Comparison of ENCODE assay signal across 10 cellular contexts in the genomic region with DNA sequence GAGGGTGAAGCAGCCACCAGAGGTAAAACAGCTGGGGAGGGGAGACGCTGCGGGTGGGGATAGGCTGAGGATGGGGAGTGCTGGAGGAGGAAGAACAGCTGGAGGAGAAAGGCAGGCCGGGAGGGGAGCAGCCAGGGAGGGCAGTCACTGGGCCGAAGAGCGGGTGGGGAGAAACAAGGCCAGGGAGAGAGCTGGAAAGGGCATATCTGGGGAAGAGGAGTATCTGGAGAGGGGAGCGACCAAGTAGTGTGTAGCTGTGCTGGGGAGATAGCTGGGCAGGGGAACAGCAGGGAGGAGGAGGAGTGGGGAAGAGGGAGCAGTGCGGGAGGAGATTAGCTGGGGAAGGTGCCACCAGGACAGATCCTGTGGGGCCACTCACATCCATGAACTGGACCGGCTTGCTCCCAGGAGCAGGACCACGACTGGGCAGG. TPM values are rescaled to one million over a fixed set of nuclear protein-coding genes. Genes with fewer than 3 reads are reported as not detected.
DNase-seq lines count a peak whose midpoint lies in the region; ATAC-seq, FAIRE-seq and TF ChIP-seq lines count a peak whose summit lies in the region.
"Had no signal": no experiment of that assay in that cellular context is flagged by ENCODE, and none has a peak within 500 bp of the region (broad histone marks: within the 10 kb centered on the region; RNA-seq: fewer than 3 reads in every experiment).

No MANE protein-coding gene starts in this region.

- POLR2A ChIA-PET in HepG2 (lab: Yijun Ruan, JAX): no interaction called here

- no peak for TF ChIP-seq RAD21 in HepG2 (CRISPR knock-in tag; IDR thresholded peaks at IDR 0.05)

- no peaks in the 10 kb centered on the region for H3K27me3 Mint-ChIP-seq in astrocyte (ENCODE audit: low read depth, unreplicated experiment)

- H2AFZ ChIP-seq in astrocyte (ENCODE audit: low read depth, low read length): no peak overlapping the region
- no peak overlapping the region for H2AFZ ChIP-seq in HepG2 (ENCODE audit: low read length)

- H3K27me3 ChIP-seq in BLaER1 (peaks cover 44% of the 10 kb centered on the region), HUES48 (ENCODE audit: control insufficient read depth, insufficient read depth, low read length) (no peaks in the 10 kb centered on the region; the same call in 1 of the 2 replicates), astrocyte (ENCODE audit: insufficient read depth, low read length) (no peaks in the 10 kb centered on the region), HepG2 (ENCODE audit: control insufficient read depth in 1 of 2, insufficient read depth in 2 of 2, low read length in 2 of 2) (no peaks in the 10 kb centered on the region; a peak in 1 of 5 replicates), psoas muscle (ENCODE audit: insufficient read depth in 3 of 3, low read length in 2 of 3) (peaks cover 0 to 16% (median 0%) of the 10 kb centered on the region in 3 donors)

- BruUV-seq in HepG2 (replicated peaks; lab: Mats Ljungman, UMichigan): no TSS peak

- H3K9ac ChIP-seq in BLaER1 (peak overlapping the region; percentile 83), HUES48 (ENCODE audit: low read depth, low read length) (no peak overlapping the region), astrocyte (ENCODE audit: low read length) (peak overlapping the region; percentile 76), HepG2 (ENCODE audit: insufficient read depth, low read depth, low read length) (peak overlapping the region; percentile 73; the same call in 1 of the 2 replicates)

- H3K4me3 ChIP-seq in BLaER1 (peak overlapping the region; percentile 72), HUES48 (ENCODE audit: low read depth, low read length) (peak overlapping the region; percentile 70), astrocyte (ENCODE audit: insufficient read depth, low read depth, low read length) (peak overlapping the region; percentile 23), HepG2 (replicated peaks in 1 of 3; ENCODE audit: insufficient read depth in 1 of 3, low read depth in 2 of 3, low read length in 3 of 3) (peak overlapping the region in 2 of 3 experiments; percentile 74; a peak in 2 of 6 replicates), psoas muscle (no peak overlapping the region)

- H3K27ac ChIP-seq in BLaER1 (peak overlapping the region; percentile 88), HUES48 (ENCODE audit: low read depth, low read length) (no peak overlapping the region), astrocyte (ENCODE audit: low read depth, low read length) (no peak overlapping the region), HepG2 (ENCODE audit: extremely low read length, insufficient read depth, low read length) (no peak overlapping the region), psoas muscle (no peak overlapping the region)

- TF ChIP-seq POLR2A in HepG2 (IDR thresholded peaks at IDR 0.05; ENCODE audit: insufficient read depth in 1 of 2, low read depth in 2 of 2, low read length in 2 of 2): no peak

- DNase-seq in astrocyte (ENCODE audit: low read depth): no peak
- no peak for DNase-seq in HepG2 (ENCODE audit: low spot score)
- DNase-seq in NCI-H345 treated with DMSO at 0.1 percent for 48 hours (lab: John Stamatoyannopoulos, UW; ENCODE audit: unreplicated experiment): no peak
- DNase-seq in NCI-H2107 treated with DMSO at 0.1 percent for 48 hours (lab: John Stamatoyannopoulos, UW; ENCODE audit: unreplicated experiment): no peak
- DNase-seq in psoas muscle: no peak
- DNase-seq in NCI-H187 (lab: John Stamatoyannopoulos, UW): no peak
- DNase-seq: occipital lobe had no signal

- H3K4me3 Mint-ChIP-seq in astrocyte (ENCODE audit: unreplicated experiment): peak overlapping the region; percentile 45

- no peaks in the 10 kb centered on the region for H3K9me3 ChIP-seq in BLaER1
- H3K9me3 ChIP-seq in HUES48 (ENCODE audit: control insufficient read depth, insufficient read depth, low read length): peaks cover 37% of the 10 kb centered on the region; the same call in 1 of the 2 replicates
- H3K9me3 ChIP-seq in astrocyte (ENCODE audit: insufficient read depth, low read depth, low read length): no peaks in the 10 kb centered on the region
- H3K9me3 ChIP-seq in HepG2 (ENCODE audit: low read length): no peaks in the 10 kb centered on the region
- H3K9me3 ChIP-seq in psoas muscle: no peaks in the 10 kb centered on the region

- in situ Hi-C loops in HepG2 (cut with HindIII; ENCODE audit: extremely low pct_ligation_motif_present, low pct_unique_long_range_greater_than_20kb): no loop called here

- H4K20me1 ChIP-seq in BLaER1: 0 out of 2 replicates have a peak, but pooled peaks cover 7% of the 10 kb centered on the region
- no peaks in the 10 kb centered on the region for H4K20me1 ChIP-seq in astrocyte (ENCODE audit: insufficient read depth, low read length)
- H4K20me1 ChIP-seq in HepG2 (ENCODE audit: insufficient read depth, low read length): peaks cover 2% of the 10 kb centered on the region; the same call in 1 of the 2 replicates

- no peaks in the 10 kb centered on the region for H3K79me2 ChIP-seq in astrocyte (ENCODE audit: insufficient read depth, low read length)
- peaks cover 8% of the 10 kb centered on the region for H3K79me2 ChIP-seq in HepG2 (ENCODE audit: insufficient read depth, low read length)

- ATAC-seq in HepG2 (no peak), psoas muscle (no peak)

- no peak overlapping the region for H3K27ac Mint-ChIP-seq in astrocyte (ENCODE audit: unreplicated experiment)

- H3K4me2 ChIP-seq in BLaER1 (peak overlapping the region; percentile 79), astrocyte (ENCODE audit: low read length) (peak overlapping the region; percentile 78), HepG2 (ENCODE audit: low read depth, low read length) (peak overlapping the region; percentile 96)

- peaks cover 3% of the 10 kb centered on the region for H3K36me3 Mint-ChIP-seq in astrocyte (ENCODE audit: low read depth, unreplicated experiment)

- TF ChIP-seq EP300 in HepG2 (IDR thresholded peaks at IDR 0.05; ENCODE audit: low read depth in 2 of 2, low read length in 2 of 2) (no peak), HepG2 (CRISPR knock-in tag; IDR thresholded peaks at IDR 0.05; ENCODE audit: borderline replicate concordance) (no peak)

- peaks cover 36% of the 10 kb centered on the region for H3K4me1 ChIP-seq in BLaER1
- 0 out of 2 replicates have a peak, but pooled peaks cover 7% of the 10 kb centered on the region for H3K4me1 ChIP-seq in HUES48 (ENCODE audit: control insufficient read depth, insufficient read depth, low read length)
- H3K4me1 ChIP-seq in astrocyte (ENCODE audit: insufficient read depth, low read length): peaks cover 15% of the 10 kb centered on the region
- peaks cover 52% of the 10 kb centered on the region for H3K4me1 ChIP-seq in HepG2 (ENCODE audit: insufficient read depth, low read length)
- H3K4me1 ChIP-seq in psoas muscle: no peaks in the 10 kb centered on the region

- H3K4me1 Mint-ChIP-seq in astrocyte (ENCODE audit: low read depth, unreplicated experiment): peaks cover 27% of the 10 kb centered on the region

- H3K9me3 Mint-ChIP-seq in astrocyte (ENCODE audit: unreplicated experiment): peaks cover 6% of the 10 kb centered on the region

- CTCF ChIA-PET in HepG2 (lab: Yijun Ruan, JAX; ENCODE audit: low intra/inter-chr PET ratio, low total read pairs): no interaction called here

- FAIRE-seq in astrocyte (lab: Jason Lieb, UNC): no peak
- FAIRE-seq in HepG2 (lab: Jason Lieb, UNC): no peak
- FAIRE-seq: G401.6 had no signal

- no peak for TF ChIP-seq CTCF in astrocyte (IDR thresholded peaks at IDR 0.05; ENCODE audit: insufficient read depth, low read depth, low read length)
- TF ChIP-seq CTCF in HepG2 (CRISPR knock-in tag; IDR thresholded peaks at IDR 0.05): no peak
- no peak for TF ChIP-seq CTCF in psoas muscle (IDR thresholded peaks at IDR 0.05)

- intact Hi-C loops in HepG2 (cut with micrococcal nuclease; ENCODE audit: unreplicated experiment): no loop called here
- intact Hi-C loops in psoas muscle (cut with DNase I): no loop called here

- WGBS in HepG2 (ENCODE audit: low lambda C conversion rate): 96% methylated on average over 7 of the region's 9 CpGs
- 24 to 48% (median 32%) methylated on average over 5 to 9 of the region's 9 CpGs for WGBS in psoas muscle, 3 donors

- H3K36me3 ChIP-seq in BLaER1 (peaks cover 18% of the 10 kb centered on the region), HUES48 (ENCODE audit: control insufficient read depth, insufficient read depth, low read length) (peaks cover 9% of the 10 kb centered on the region; the same call in 1 of the 2 replicates), astrocyte (ENCODE audit: insufficient read depth, low read length) (no peaks in the 10 kb centered on the region), HepG2 (replicated peaks in 1 of 2; ENCODE audit: control insufficient read depth in 1 of 2, insufficient read depth in 2 of 2, low read length in 2 of 2) (peaks cover 0 to 5% of the 10 kb centered on the region in 2 experiments; a peak in 1 of 5 replicates), psoas muscle (ENCODE audit: insufficient read depth in 1 of 2, low read depth in 1 of 2) (no peaks in the 10 kb centered on the region)

RNA-seq across cellular contexts. Expression of a gene that starts 2.7 kb away (rescaled TPM):
- 36.0 and 51.6 TPM in 2 replicates for total RNA-seq in astrocyte
- total RNA-seq in HepG2 (2016; rRNA removed; fragmentation: Illumina TruSeq; extraction: Trizol): 22.3 and 46.1 TPM in 2 replicates
- total RNA-seq in HepG2 (2016; cell fraction: cytosol; rRNA removed; fragmentation: Illumina TruSeq; extraction: Trizol; ENCODE audit: low read depth): 13.5 and 14.5 TPM in 2 replicates
- 20.3 and 48.1 TPM in 2 replicates for total RNA-seq in HepG2 (2016; cell fraction: insoluble cytoplasmic fraction; rRNA removed; fragmentation: Illumina TruSeq; extraction: Trizol)
- 23.8 and 29.3 TPM in 2 replicates for total RNA-seq in HepG2 (2016; cell fraction: membrane; rRNA removed; fragmentation: Illumina TruSeq; extraction: Trizol)
- total RNA-seq in HepG2 (2016; cell fraction: nucleus; rRNA removed; fragmentation: Illumina TruSeq; extraction: Trizol): 40.9 and 48.7 TPM in 2 replicates
- 73.4 and 90.9 TPM in 2 replicates for polyA plus RNA-seq in HepG2 (2011; rRNA removed)
- polyA plus RNA-seq in HepG2 (2011; cell fraction: cytosol; rRNA removed): 75.4 and 104 TPM in 2 replicates
- 312 and 314 TPM in 2 replicates for polyA plus RNA-seq in HepG2 (2011; cell fraction: nucleus; rRNA removed)
- 32.8 and 75.3 TPM in 2 replicates for polyA plus RNA-seq in HepG2 (2012)
- polyA plus RNA-seq in HepG2 (2016; cell fraction: cytosol; fragmentation: Illumina TruSeq; extraction: Trizol; ENCODE audit: low read depth): 16.0 and 18.8 TPM in 2 replicates
- polyA plus RNA-seq in HepG2 (2016; cell fraction: insoluble cytoplasmic fraction; fragmentation: Illumina TruSeq; extraction: Trizol; ENCODE audit: low read depth): 22.1 and 26.8 TPM in 2 replicates
- polyA plus RNA-seq in HepG2 (2016; cell fraction: membrane; fragmentation: Illumina TruSeq; extraction: Trizol; ENCODE audit: low read depth): 22.3 and 26.2 TPM in 2 replicates
- 112 and 114 TPM in 2 replicates for polyA plus RNA-seq in HepG2 (2016; cell fraction: nucleus; fragmentation: Illumina TruSeq; extraction: Trizol; ENCODE audit: insufficient read depth, low read depth)
- polyA minus RNA-seq in HepG2 (2011; rRNA and poly(A)+ RNA removed; ENCODE audit: low replicate concordance): 224 and 1,094 TPM in 2 replicates
- polyA minus RNA-seq in HepG2 (2011; cell fraction: cytosol; rRNA and poly(A)+ RNA removed): 41.8 and 53.3 TPM in 2 replicates
- polyA minus RNA-seq in HepG2 (2011; cell fraction: nucleus; rRNA and poly(A)+ RNA removed): 19.8 and 22.1 TPM in 2 replicates
- total RNA-seq in psoas muscle: 1 to 10 TPM in 2 of 4 donors, under 1 TPM in 2; 0.83 to 1.1 (median 1.0) TPM
- polyA plus RNA-seq in psoas muscle: 1 to 10 TPM in 1 of 3 donors, under 1 TPM in 2; 0.34 to 1.7 (median 0.61) TPM

RNA-seq across cellular contexts. Expression of a gene that starts 8.7 kb away (rescaled TPM):
- total RNA-seq in astrocyte: 64.4 and 73.5 TPM in 2 replicates
- 37.9 and 40.1 TPM in 2 replicates for total RNA-seq in HepG2 (2016; rRNA removed; fragmentation: Illumina TruSeq; extraction: Trizol)
- 14.5 and 21.0 TPM in 2 replicates for total RNA-seq in HepG2 (2016; cell fraction: cytosol; rRNA removed; fragmentation: Illumina TruSeq; extraction: Trizol; ENCODE audit: low read depth)
- total RNA-seq in HepG2 (2016; cell fraction: insoluble cytoplasmic fraction; rRNA removed; fragmentation: Illumina TruSeq; extraction: Trizol): 38.2 and 38.5 TPM in 2 replicates
- 28.7 and 33.6 TPM in 2 replicates for total RNA-seq in HepG2 (2016; cell fraction: membrane; rRNA removed; fragmentation: Illumina TruSeq; extraction: Trizol)
- total RNA-seq in HepG2 (2016; cell fraction: nucleus; rRNA removed; fragmentation: Illumina TruSeq; extraction: Trizol): 21.1 and 25.4 TPM in 2 replicates
- 29.2 and 30.3 TPM in 2 replicates for polyA plus RNA-seq in HepG2 (2011; rRNA removed)
- 21.3 and 28.2 TPM in 2 replicates for polyA plus RNA-seq in HepG2 (2011; cell fraction: cytosol; rRNA removed)
- polyA plus RNA-seq in HepG2 (2011; cell fraction: nucleus; rRNA removed): 49.1 and 64.2 TPM in 2 replicates
- 19.2 and 29.3 TPM in 2 replicates for polyA plus RNA-seq in HepG2 (2012)
- 16.8 and 24.9 TPM in 2 replicates for polyA plus RNA-seq in HepG2 (2016; cell fraction: cytosol; fragmentation: Illumina TruSeq; extraction: Trizol; ENCODE audit: low read depth)
- 45.2 and 50.6 TPM in 2 replicates for polyA plus RNA-seq in HepG2 (2016; cell fraction: insoluble cytoplasmic fraction; fragmentation: Illumina TruSeq; extraction: Trizol; ENCODE audit: low read depth)
- polyA plus RNA-seq in HepG2 (2016; cell fraction: membrane; fragmentation: Illumina TruSeq; extraction: Trizol; ENCODE audit: low read depth): 26.8 and 36.1 TPM in 2 replicates
- 56.7 and 58.6 TPM in 2 replicates for polyA plus RNA-seq in HepG2 (2016; cell fraction: nucleus; fragmentation: Illumina TruSeq; extraction: Trizol; ENCODE audit: insufficient read depth, low read depth)
- polyA minus RNA-seq in HepG2 (2011; rRNA and poly(A)+ RNA removed; ENCODE audit: low replicate concordance): 31.0 and 108 TPM in 2 replicates
- 9.3 and 14.7 TPM in 2 replicates for polyA minus RNA-seq in HepG2 (2011; cell fraction: cytosol; rRNA and poly(A)+ RNA removed)
- polyA minus RNA-seq in HepG2 (2011; cell fraction: nucleus; rRNA and poly(A)+ RNA removed): 14.7 and 15.6 TPM in 2 replicates
- 10 to 100 TPM; 14.5 to 26.8 (median 21.2) TPM for total RNA-seq in psoas muscle
- 10 to 100 TPM; 26.7 to 48.4 (median 46.4) TPM for polyA plus RNA-seq in psoas muscle

RNA-seq across cellular contexts. Expression of a gene that starts 41.4 kb away (rescaled TPM):
- 30.3 and 30.5 TPM in 2 replicates for total RNA-seq in astrocyte
- 2.6 and 3.9 TPM in 2 replicates for total RNA-seq in HepG2 (2016; rRNA removed; fragmentation: Illumina TruSeq; extraction: Trizol)
- total RNA-seq in HepG2 (2016; cell fraction: cytosol; rRNA removed; fragmentation: Illumina TruSeq; extraction: Trizol; ENCODE audit: low read depth): 2.7 and 3.7 TPM in 2 replicates
- 1.7 and 3.0 TPM in 2 replicates for total RNA-seq in HepG2 (2016; cell fraction: insoluble cytoplasmic fraction; rRNA removed; fragmentation: Illumina TruSeq; extraction: Trizol)
- 4.4 and 5.2 TPM in 2 replicates for total RNA-seq in HepG2 (2016; cell fraction: membrane; rRNA removed; fragmentation: Illumina TruSeq; extraction: Trizol)
- total RNA-seq in HepG2 (2016; cell fraction: nucleus; rRNA removed; fragmentation: Illumina TruSeq; extraction: Trizol): 1.9 and 2.5 TPM in 2 replicates
- polyA plus RNA-seq in HepG2 (2011; rRNA removed): 5.8 and 6.0 TPM in 2 replicates
- polyA plus RNA-seq in HepG2 (2011; cell fraction: cytosol; rRNA removed): 4.1 and 6.5 TPM in 2 replicates
- polyA plus RNA-seq in HepG2 (2011; cell fraction: nucleus; rRNA removed): 19.8 and 20.1 TPM in 2 replicates
- 2.3 and 3.6 TPM in 2 replicates for polyA plus RNA-seq in HepG2 (2012)
- polyA plus RNA-seq in HepG2 (2016; cell fraction: cytosol; fragmentation: Illumina TruSeq; extraction: Trizol; ENCODE audit: low read depth): 3.8 and 3.9 TPM in 2 replicates
- polyA plus RNA-seq in HepG2 (2016; cell fraction: insoluble cytoplasmic fraction; fragmentation: Illumina TruSeq; extraction: Trizol; ENCODE audit: low read depth): 2.5 and 3.3 TPM in 2 replicates
- 4.6 and 5.1 TPM in 2 replicates for polyA plus RNA-seq in HepG2 (2016; cell fraction: membrane; fragmentation: Illumina TruSeq; extraction: Trizol; ENCODE audit: low read depth)
- polyA plus RNA-seq in HepG2 (2016; cell fraction: nucleus; fragmentation: Illumina TruSeq; extraction: Trizol; ENCODE audit: insufficient read depth, low read depth): 5.0 and 5.7 TPM in 2 replicates
- 16.7 and 23.7 TPM in 2 replicates for polyA minus RNA-seq in HepG2 (2011; rRNA and poly(A)+ RNA removed; ENCODE audit: low replicate concordance)
- 1.7 and 2.0 TPM in 2 replicates for polyA minus RNA-seq in HepG2 (2011; cell fraction: cytosol; rRNA and poly(A)+ RNA removed)
- polyA minus RNA-seq in HepG2 (2011; cell fraction: nucleus; rRNA and poly(A)+ RNA removed): 4.2 and 5.1 TPM in 2 replicates
- total RNA-seq in psoas muscle: 1 to 10 TPM; 4.8 to 9.2 (median 7.6) TPM
- 10 to 100 TPM in 1 of 3 donors, 1 to 10 TPM in 2; 8.4 to 12.2 (median 8.7) TPM for polyA plus RNA-seq in psoas muscle

RNA-seq across cellular contexts. Expression of a gene that starts 54.3 kb away (rescaled TPM):
- total RNA-seq in astrocyte (50.0 and 66.0 TPM in 2 replicates), HepG2 (2016; rRNA removed; fragmentation: Illumina TruSeq; extraction: Trizol) (162 and 260 TPM in 2 replicates), psoas muscle (1 to 10 TPM; 3.8 to 8.1 (median 6.4) TPM)
- total RNA-seq in HepG2 (2016; cell fraction: cytosol; rRNA removed; fragmentation: Illumina TruSeq; extraction: Trizol; ENCODE audit: low read depth): 147 and 171 TPM in 2 replicates
- 146 and 274 TPM in 2 replicates for total RNA-seq in HepG2 (2016; cell fraction: insoluble cytoplasmic fraction; rRNA removed; fragmentation: Illumina TruSeq; extraction: Trizol)
- total RNA-seq in HepG2 (2016; cell fraction: membrane; rRNA removed; fragmentation: Illumina TruSeq; extraction: Trizol): 149 and 167 TPM in 2 replicates
- 182 and 206 TPM in 2 replicates for total RNA-seq in HepG2 (2016; cell fraction: nucleus; rRNA removed; fragmentation: Illumina TruSeq; extraction: Trizol)
- polyA plus RNA-seq in HepG2 (2011; rRNA removed) (106 and 162 TPM in 2 replicates), psoas muscle (10 to 100 TPM in 1 of 3 donors, 1 to 10 TPM in 2; 8.7 to 11.9 (median 9.7) TPM)
- polyA plus RNA-seq in HepG2 (2011; cell fraction: cytosol; rRNA removed): 168 and 176 TPM in 2 replicates
- 94.7 and 111 TPM in 2 replicates for polyA plus RNA-seq in HepG2 (2011; cell fraction: nucleus; rRNA removed)
- polyA plus RNA-seq in HepG2 (2012): 122 and 141 TPM in 2 replicates
- 138 and 157 TPM in 2 replicates for polyA plus RNA-seq in HepG2 (2016; cell fraction: cytosol; fragmentation: Illumina TruSeq; extraction: Trizol; ENCODE audit: low read depth)
- 129 and 142 TPM in 2 replicates for polyA plus RNA-seq in HepG2 (2016; cell fraction: insoluble cytoplasmic fraction; fragmentation: Illumina TruSeq; extraction: Trizol; ENCODE audit: low read depth)
- 117 and 128 TPM in 2 replicates for polyA plus RNA-seq in HepG2 (2016; cell fraction: membrane; fragmentation: Illumina TruSeq; extraction: Trizol; ENCODE audit: low read depth)
- 318 and 347 TPM in 2 replicates for polyA plus RNA-seq in HepG2 (2016; cell fraction: nucleus; fragmentation: Illumina TruSeq; extraction: Trizol; ENCODE audit: insufficient read depth, low read depth)
- polyA minus RNA-seq in HepG2 (2011; rRNA and poly(A)+ RNA removed; ENCODE audit: low replicate concordance): 268 and 948 TPM in 2 replicates
- 59.2 and 70.4 TPM in 2 replicates for polyA minus RNA-seq in HepG2 (2011; cell fraction: cytosol; rRNA and poly(A)+ RNA removed)
- polyA minus RNA-seq in HepG2 (2011; cell fraction: nucleus; rRNA and poly(A)+ RNA removed): 25.6 and 30.3 TPM in 2 replicates

RNA-seq across cellular contexts. Expression of a gene that starts 55.6 kb away (rescaled TPM):
- total RNA-seq in astrocyte (not detected in 2 replicates), HepG2 (2016; rRNA removed; fragmentation: Illumina TruSeq; extraction: Trizol) (not detected in 2 replicates), psoas muscle (not detected)
- not detected in 2 replicates for total RNA-seq in HepG2 (2016; cell fraction: cytosol; rRNA removed; fragmentation: Illumina TruSeq; extraction: Trizol; ENCODE audit: low read depth)
- not detected in 2 replicates for total RNA-seq in HepG2 (2016; cell fraction: insoluble cytoplasmic fraction; rRNA removed; fragmentation: Illumina TruSeq; extraction: Trizol)
- not detected in 2 replicates for total RNA-seq in HepG2 (2016; cell fraction: membrane; rRNA removed; fragmentation: Illumina TruSeq; extraction: Trizol)
- not detected in 2 replicates for total RNA-seq in HepG2 (2016; cell fraction: nucleus; rRNA removed; fragmentation: Illumina TruSeq; extraction: Trizol)
- polyA plus RNA-seq in HepG2 (2011; rRNA removed) (not detected in 2 replicates), psoas muscle (not detected)
- polyA plus RNA-seq in HepG2 (2011; cell fraction: cytosol; rRNA removed): not detected in 2 replicates
- polyA plus RNA-seq in HepG2 (2011; cell fraction: nucleus; rRNA removed): not detected in 2 replicates
- not detected in 2 replicates for polyA plus RNA-seq in HepG2 (2012)
- not detected in 2 replicates for polyA plus RNA-seq in HepG2 (2016; cell fraction: cytosol; fragmentation: Illumina TruSeq; extraction: Trizol; ENCODE audit: low read depth)
- polyA plus RNA-seq in HepG2 (2016; cell fraction: insoluble cytoplasmic fraction; fragmentation: Illumina TruSeq; extraction: Trizol; ENCODE audit: low read depth): not detected in 2 replicates
- polyA plus RNA-seq in HepG2 (2016; cell fraction: membrane; fragmentation: Illumina TruSeq; extraction: Trizol; ENCODE audit: low read depth): not detected in 2 replicates
- polyA plus RNA-seq in HepG2 (2016; cell fraction: nucleus; fragmentation: Illumina TruSeq; extraction: Trizol; ENCODE audit: insufficient read depth, low read depth): not detected in 2 replicates
- polyA minus RNA-seq in HepG2 (2011; rRNA and poly(A)+ RNA removed; ENCODE audit: low replicate concordance): not detected in 2 replicates
- not detected in 2 replicates for polyA minus RNA-seq in HepG2 (2011; cell fraction: cytosol; rRNA and poly(A)+ RNA removed)
- polyA minus RNA-seq in HepG2 (2011; cell fraction: nucleus; rRNA and poly(A)+ RNA removed): not detected in 2 replicates
- total RNA-seq: occipital lobe had no signal

Comparison
In these comparisons a context has a peak if more than half of its experiments do, and no peak if none do; other contexts are left out.
1. RNA of a gene that starts 2.7 kb away (total RNA-seq): 13.5 to 48.7 TPM in HepG2 and 36.0 to 51.6 TPM in astrocyte; 0.83 to 1.1 TPM in psoas muscle; every median in the first group is over 4 times any median in the second.
2. Peak in every context shown above with its lines, with median percentiles within 50 percentile points of each other: H3K4me2 ChIP-seq.